16 cellular contexts compared by ENCODE assay signal in genomic region chr10:65320256-65321026, GRCh38.
"Had no signal": no experiment of that assay in that cellular context is flagged by ENCODE, and none has a peak within 500 bp of the region (broad histone marks: within the 10 kb centered on the region; RNA-seq: fewer than 3 reads in every experiment).

No MANE protein-coding gene starts in this region.

- H3K4me2 ChIP-seq: neural progenitor cell had no signal

- H3K27me3 ChIP-seq: brain microvascular endothelial cell, esophagus squamous epithelium, gastrocnemius medialis, heart right ventricle, left lung, neural progenitor cell, pancreas, tibial nerve, vagina had no signal

- H3K4me3 ChIP-seq: esophagus squamous epithelium, gastrocnemius medialis, heart right ventricle, left lung, neural progenitor cell, pancreas, tibial nerve, vagina had no signal

- H3K27ac ChIP-seq: brain microvascular endothelial cell, esophagus squamous epithelium, gastrocnemius medialis, heart right ventricle, left lung, neural progenitor cell, pancreas, tibial nerve, vagina had no signal

- FAIRE-seq: pancreas, small intestine had no signal

- DNase-seq: activated CD4-positive, alpha-beta T cell treated with anti-CD3 and anti-CD28 coated beads, Interleukin-2, amount 50 U/mL, for 4 hours; activated T-cell treated with anti-CD3 and anti-CD28 coated beads, Interleukin-2, amount 50 U/mL, for 1 hour; amniotic stem cell; brain microvascular endothelial cell; endodermal cell; esophagus squamous epithelium; gastrocnemius medialis; heart right ventricle; islet precursor cell; left lung; pancreas; small intestine; T-helper 17 cell had no signal

- H3K36me3 ChIP-seq: brain microvascular endothelial cell, esophagus squamous epithelium, gastrocnemius medialis, heart right ventricle, left lung, neural progenitor cell, pancreas, tibial nerve, vagina had no signal

- H3K9me3 ChIP-seq: esophagus squamous epithelium, gastrocnemius medialis, heart right ventricle, left lung, pancreas, tibial nerve, vagina had no signal

- ATAC-seq: gastrocnemius medialis, heart right ventricle, left lung, pancreas, T-helper 17 cell had no signal

- H3K9ac ChIP-seq: neural progenitor cell had no signal

- H3K4me1 ChIP-seq: esophagus squamous epithelium, left lung, tibial nerve, vagina had no signal
